11 cellular contexts compared by ENCODE assay signal in the genomic region with DNA sequence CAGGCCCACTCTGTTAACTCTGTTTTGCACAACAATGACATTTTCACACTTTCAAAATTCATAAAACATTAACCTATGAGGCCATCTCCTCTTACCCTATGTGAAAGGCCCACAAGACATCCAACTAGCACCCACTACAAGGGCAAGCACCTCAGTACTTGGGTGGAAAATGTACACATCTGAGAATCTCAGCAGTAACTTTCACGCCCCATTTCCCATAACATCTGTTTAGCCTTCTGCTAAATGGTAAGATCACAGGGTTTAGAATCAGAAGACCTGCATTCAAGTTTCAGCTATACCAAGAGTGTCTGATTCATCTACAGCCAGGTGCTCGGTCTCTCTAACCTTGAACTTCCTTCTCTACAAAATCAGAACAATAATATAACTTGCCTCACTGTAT.
DNase-seq lines count a peak whose midpoint lies in the region; ATAC-seq, FAIRE-seq and TF ChIP-seq lines count a peak whose summit lies in the region.
"Had no signal": no experiment of that assay in that cellular context is flagged by ENCODE, and none has a peak within 500 bp of the region (broad histone marks: within the 10 kb centered on the region; RNA-seq: fewer than 3 reads in every experiment).

No MANE protein-coding gene starts in this region.

- DNase-seq in urothelium cell line (ENCODE audit: low spot score) = no peak
- no peak for DNase-seq in Right ventricle myocardium superior
- no peak for DNase-seq in NCI-H526 treated with DMSO at 0.1 percent for 48 hours (lab: John Stamatoyannopoulos, UW)
- no peak for DNase-seq in NCI-H510A treated with DMSO at 0.1 percent for 48 hours (lab: John Stamatoyannopoulos, UW)
- DNase-seq: foreskin fibroblast, GF-D8, H9 had no signal

- intact Hi-C loops in Right ventricle myocardium superior (cut with DNase I) = no loop called here

- TF ChIP-seq POLR2A in GM18505 (IDR thresholded peaks at IDR 0.05; ENCODE audit: borderline replicate concordance, extremely low read depth, insufficient read depth, insufficient read length) = no peak

- FAIRE-seq in urothelium cell line (lab: Jason Lieb, UNC) = no peak

- peak; percentile 92 for ATAC-seq in GM18505 (IDR thresholded peaks at IDR 0.05; ENCODE audit: unreplicated experiment)
- peak; percentile 77 for ATAC-seq in GM19397 (IDR thresholded peaks at IDR 0.05; ENCODE audit: unreplicated experiment)
- peak; percentile 87 for ATAC-seq in HG02798 (IDR thresholded peaks at IDR 0.05; ENCODE audit: poor library complexity, unreplicated experiment)
- peak; percentile 75 for ATAC-seq in HG03558 (IDR thresholded peaks at IDR 0.05; ENCODE audit: extremely low read depth, unreplicated experiment)
- no peak for ATAC-seq in Right ventricle myocardium superior (ENCODE audit: poor library complexity)
